In the genomic region with DNA sequence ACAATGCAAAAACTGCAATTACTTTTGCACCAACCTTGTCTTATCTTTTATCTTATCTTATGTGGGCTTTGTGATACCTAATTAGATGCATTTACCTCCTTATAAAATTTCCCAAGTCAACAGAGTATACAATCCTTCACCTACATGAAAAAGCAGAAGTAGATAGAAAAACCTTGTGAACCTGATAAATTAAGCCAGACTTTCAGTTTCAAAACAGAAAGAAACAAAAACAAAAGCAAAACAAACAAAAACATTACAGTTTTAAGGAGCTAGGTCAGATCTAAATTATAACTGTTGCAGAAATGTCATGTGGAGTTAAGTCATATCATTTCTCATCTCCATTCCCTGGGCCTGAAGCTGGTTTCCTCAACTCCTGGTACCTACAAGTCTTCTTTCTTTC, we compare ENCODE assay signal across 11 cellular contexts. TPM values are rescaled to one million over a fixed set of nuclear protein-coding genes. Genes with fewer than 3 reads are reported as not detected.
DNase-seq lines count a peak whose midpoint lies in the region; ATAC-seq, FAIRE-seq and TF ChIP-seq lines count a peak whose summit lies in the region.
"Had no signal": no experiment of that assay in that cellular context is flagged by ENCODE, and none has a peak within 500 bp of the region (broad histone marks: within the 10 kb centered on the region; RNA-seq: fewer than 3 reads in every experiment).

No MANE protein-coding gene starts in this region.

- H3K27ac Mint-ChIP-seq in WTC11: no peak overlapping the region
- H3K27ac Mint-ChIP-seq: activated naive CD8-positive, alpha-beta T cell treated with anti-CD3 and anti-CD28 coated beads, Interleukin-2, amount 10 ng/mL, durations not matched to agents 7 days and 5 days had no signal

- no peaks in the 10 kb centered on the region for H3K27me3 Mint-ChIP-seq in WTC11 (ENCODE audit: low read depth)
- H3K27me3 Mint-ChIP-seq: activated naive CD8-positive, alpha-beta T cell treated with anti-CD3 and anti-CD28 coated beads, Interleukin-2, amount 10 ng/mL, durations not matched to agents 7 days and 5 days had no signal

- CTCF ChIA-PET in WTC11 (lab: Charles Lee): no interaction called here

- no peaks in the 10 kb centered on the region for H3K4me1 Mint-ChIP-seq in WTC11
- H3K4me1 Mint-ChIP-seq: activated naive CD8-positive, alpha-beta T cell treated with anti-CD3 and anti-CD28 coated beads, Interleukin-2, amount 10 ng/mL, durations not matched to agents 7 days and 5 days had no signal

- TF ChIP-seq POLR2A in GM12892 (IDR thresholded peaks at IDR 0.05; ENCODE audit: low read depth, low read length): no peak

- intact Hi-C loops in sciatic nerve (cut with DNase I): no loop called here

- POLR2A ChIA-PET in WTC11 (lab: Charles Lee): no interaction called here

- no peak overlapping the region for H3K4me3 Mint-ChIP-seq in WTC11
- H3K4me3 Mint-ChIP-seq: activated naive CD8-positive, alpha-beta T cell treated with anti-CD3 and anti-CD28 coated beads, Interleukin-2, amount 10 ng/mL, durations not matched to agents 7 days and 5 days had no signal

- no peak for TF ChIP-seq CTCF in WTC11 (IDR thresholded peaks at IDR 0.05)

- peak; percentile 85 for FAIRE-seq in GM12892 (lab: Jason Lieb, UNC)

- ATAC-seq in GM19397 (IDR thresholded peaks at IDR 0.05; ENCODE audit: unreplicated experiment): peak; percentile 69
- peak; percentile 86 for ATAC-seq in HG02678 (IDR thresholded peaks at IDR 0.05; ENCODE audit: unreplicated experiment)
- ATAC-seq in HG03342 (IDR thresholded peaks at IDR 0.05; ENCODE audit: unreplicated experiment): peak; percentile 96
- no peak for ATAC-seq in WTC11
- no peak for ATAC-seq in sciatic nerve

- peaks cover 8% of the 10 kb centered on the region; the same call in 1 of the 2 replicates for H3K9me3 Mint-ChIP-seq in WTC11

- peaks cover under 1% of the 10 kb centered on the region; the same call in 1 of the 2 replicates for H3K36me3 Mint-ChIP-seq in WTC11
- H3K36me3 Mint-ChIP-seq: activated naive CD8-positive, alpha-beta T cell treated with anti-CD3 and anti-CD28 coated beads, Interleukin-2, amount 10 ng/mL, durations not matched to agents 7 days and 5 days had no signal

- no peak for DNase-seq in GM12892 (ENCODE audit: insufficient read length)
- no peak for DNase-seq in inferior parietal cortex (ENCODE audit: extremely low spot score)
- no peak for DNase-seq in NCI-H82 treated with DMSO at 0.1 percent for 48 hours (lab: John Stamatoyannopoulos, UW; ENCODE audit: unreplicated experiment)
- no peak for DNase-seq in WTC11 (ENCODE audit: low spot score)
- no peak for DNase-seq in sciatic nerve (ENCODE audit: low spot score)
- DNase-seq: activated naive CD8-positive, alpha-beta T cell treated with anti-CD3 and anti-CD28 coated beads, Interleukin-2, amount 10 ng/mL, durations not matched to agents 7 days and 5 days; DMS153; NCI-H187 treated with DMSO at 0.1 percent for 48 hours had no signal

TF ChIP-seq in WTC11, 78 proteins besides CTCF, POLR2A, EP300 and RAD21 (continues in another document):
- TF ChIP-seq, protein P1, sequence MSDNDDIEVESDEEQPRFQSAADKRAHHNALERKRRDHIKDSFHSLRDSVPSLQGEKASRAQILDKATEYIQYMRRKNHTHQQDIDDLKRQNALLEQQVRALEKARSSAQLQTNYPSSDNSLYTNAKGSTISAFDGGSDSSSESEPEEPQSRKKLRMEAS (CRISPR knock-in tag; IDR thresholded peaks at IDR 0.05): no peak
- TF ChIP-seq, protein P2, sequence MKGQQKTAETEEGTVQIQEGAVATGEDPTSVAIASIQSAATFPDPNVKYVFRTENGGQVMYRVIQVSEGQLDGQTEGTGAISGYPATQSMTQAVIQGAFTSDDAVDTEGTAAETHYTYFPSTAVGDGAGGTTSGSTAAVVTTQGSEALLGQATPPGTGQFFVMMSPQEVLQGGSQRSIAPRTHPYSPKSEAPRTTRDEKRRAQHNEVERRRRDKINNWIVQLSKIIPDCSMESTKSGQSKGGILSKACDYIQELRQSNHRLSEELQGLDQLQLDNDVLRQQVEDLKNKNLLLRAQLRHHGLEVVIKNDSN (CRISPR knock-in tag; IDR thresholded peaks at IDR 0.05): no peak
- TF ChIP-seq, protein P3, sequence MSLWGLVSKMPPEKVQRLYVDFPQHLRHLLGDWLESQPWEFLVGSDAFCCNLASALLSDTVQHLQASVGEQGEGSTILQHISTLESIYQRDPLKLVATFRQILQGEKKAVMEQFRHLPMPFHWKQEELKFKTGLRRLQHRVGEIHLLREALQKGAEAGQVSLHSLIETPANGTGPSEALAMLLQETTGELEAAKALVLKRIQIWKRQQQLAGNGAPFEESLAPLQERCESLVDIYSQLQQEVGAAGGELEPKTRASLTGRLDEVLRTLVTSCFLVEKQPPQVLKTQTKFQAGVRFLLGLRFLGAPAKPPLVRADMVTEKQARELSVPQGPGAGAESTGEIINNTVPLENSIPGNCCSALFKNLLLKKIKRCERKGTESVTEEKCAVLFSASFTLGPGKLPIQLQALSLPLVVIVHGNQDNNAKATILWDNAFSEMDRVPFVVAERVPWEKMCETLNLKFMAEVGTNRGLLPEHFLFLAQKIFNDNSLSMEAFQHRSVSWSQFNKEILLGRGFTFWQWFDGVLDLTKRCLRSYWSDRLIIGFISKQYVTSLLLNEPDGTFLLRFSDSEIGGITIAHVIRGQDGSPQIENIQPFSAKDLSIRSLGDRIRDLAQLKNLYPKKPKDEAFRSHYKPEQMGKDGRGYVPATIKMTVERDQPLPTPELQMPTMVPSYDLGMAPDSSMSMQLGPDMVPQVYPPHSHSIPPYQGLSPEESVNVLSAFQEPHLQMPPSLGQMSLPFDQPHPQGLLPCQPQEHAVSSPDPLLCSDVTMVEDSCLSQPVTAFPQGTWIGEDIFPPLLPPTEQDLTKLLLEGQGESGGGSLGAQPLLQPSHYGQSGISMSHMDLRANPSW (CRISPR knock-in tag; conservative IDR thresholded peaks at IDR 0.05; ENCODE audit: low read depth): no peak
- TF ChIP-seq, protein P4, sequence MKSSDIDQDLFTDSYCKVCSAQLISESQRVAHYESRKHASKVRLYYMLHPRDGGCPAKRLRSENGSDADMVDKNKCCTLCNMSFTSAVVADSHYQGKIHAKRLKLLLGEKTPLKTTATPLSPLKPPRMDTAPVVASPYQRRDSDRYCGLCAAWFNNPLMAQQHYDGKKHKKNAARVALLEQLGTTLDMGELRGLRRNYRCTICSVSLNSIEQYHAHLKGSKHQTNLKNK (CRISPR knock-in tag; IDR thresholded peaks at IDR 0.05): no peak
- TF ChIP-seq, protein P5, sequence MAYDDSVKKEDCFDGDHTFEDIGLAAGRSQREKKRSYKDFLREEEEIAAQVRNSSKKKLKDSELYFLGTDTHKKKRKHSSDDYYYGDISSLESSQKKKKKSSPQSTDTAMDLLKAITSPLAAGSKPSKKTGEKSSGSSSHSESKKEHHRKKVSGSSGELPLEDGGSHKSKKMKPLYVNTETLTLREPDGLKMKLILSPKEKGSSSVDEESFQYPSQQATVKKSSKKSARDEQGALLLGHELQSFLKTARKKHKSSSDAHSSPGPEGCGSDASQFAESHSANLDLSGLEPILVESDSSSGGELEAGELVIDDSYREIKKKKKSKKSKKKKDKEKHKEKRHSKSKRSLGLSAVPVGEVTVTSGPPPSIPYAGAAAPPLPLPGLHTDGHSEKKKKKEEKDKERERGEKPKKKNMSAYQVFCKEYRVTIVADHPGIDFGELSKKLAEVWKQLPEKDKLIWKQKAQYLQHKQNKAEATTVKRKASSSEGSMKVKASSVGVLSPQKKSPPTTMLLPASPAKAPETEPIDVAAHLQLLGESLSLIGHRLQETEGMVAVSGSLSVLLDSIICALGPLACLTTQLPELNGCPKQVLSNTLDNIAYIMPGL (CRISPR knock-in tag; IDR thresholded peaks at IDR 0.05): no peak
- TF ChIP-seq, protein P6, sequence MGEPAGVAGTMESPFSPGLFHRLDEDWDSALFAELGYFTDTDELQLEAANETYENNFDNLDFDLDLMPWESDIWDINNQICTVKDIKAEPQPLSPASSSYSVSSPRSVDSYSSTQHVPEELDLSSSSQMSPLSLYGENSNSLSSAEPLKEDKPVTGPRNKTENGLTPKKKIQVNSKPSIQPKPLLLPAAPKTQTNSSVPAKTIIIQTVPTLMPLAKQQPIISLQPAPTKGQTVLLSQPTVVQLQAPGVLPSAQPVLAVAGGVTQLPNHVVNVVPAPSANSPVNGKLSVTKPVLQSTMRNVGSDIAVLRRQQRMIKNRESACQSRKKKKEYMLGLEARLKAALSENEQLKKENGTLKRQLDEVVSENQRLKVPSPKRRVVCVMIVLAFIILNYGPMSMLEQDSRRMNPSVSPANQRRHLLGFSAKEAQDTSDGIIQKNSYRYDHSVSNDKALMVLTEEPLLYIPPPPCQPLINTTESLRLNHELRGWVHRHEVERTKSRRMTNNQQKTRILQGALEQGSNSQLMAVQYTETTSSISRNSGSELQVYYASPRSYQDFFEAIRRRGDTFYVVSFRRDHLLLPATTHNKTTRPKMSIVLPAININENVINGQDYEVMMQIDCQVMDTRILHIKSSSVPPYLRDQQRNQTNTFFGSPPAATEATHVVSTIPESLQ (CRISPR knock-in tag; IDR thresholded peaks at IDR 0.05): no peak
- TF ChIP-seq CREB1 (CRISPR knock-in tag; IDR thresholded peaks at IDR 0.05) (no peak), MXD4 (CRISPR knock-in tag; IDR thresholded peaks at IDR 0.05; ENCODE audit: borderline replicate concordance) (no peak), ZNF423 (CRISPR knock-in tag; IDR thresholded peaks at IDR 0.05) (no peak), NR2C2 (CRISPR knock-in tag; IDR thresholded peaks at IDR 0.05) (no peak)
- TF ChIP-seq, protein P7, sequence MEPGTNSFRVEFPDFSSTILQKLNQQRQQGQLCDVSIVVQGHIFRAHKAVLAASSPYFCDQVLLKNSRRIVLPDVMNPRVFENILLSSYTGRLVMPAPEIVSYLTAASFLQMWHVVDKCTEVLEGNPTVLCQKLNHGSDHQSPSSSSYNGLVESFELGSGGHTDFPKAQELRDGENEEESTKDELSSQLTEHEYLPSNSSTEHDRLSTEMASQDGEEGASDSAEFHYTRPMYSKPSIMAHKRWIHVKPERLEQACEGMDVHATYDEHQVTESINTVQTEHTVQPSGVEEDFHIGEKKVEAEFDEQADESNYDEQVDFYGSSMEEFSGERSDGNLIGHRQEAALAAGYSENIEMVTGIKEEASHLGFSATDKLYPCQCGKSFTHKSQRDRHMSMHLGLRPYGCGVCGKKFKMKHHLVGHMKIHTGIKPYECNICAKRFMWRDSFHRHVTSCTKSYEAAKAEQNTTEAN (CRISPR knock-in tag; IDR thresholded peaks at IDR 0.05): no peak
- TF ChIP-seq, protein P8, sequence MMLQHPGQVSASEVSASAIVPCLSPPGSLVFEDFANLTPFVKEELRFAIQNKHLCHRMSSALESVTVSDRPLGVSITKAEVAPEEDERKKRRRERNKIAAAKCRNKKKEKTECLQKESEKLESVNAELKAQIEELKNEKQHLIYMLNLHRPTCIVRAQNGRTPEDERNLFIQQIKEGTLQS (CRISPR knock-in tag; conservative IDR thresholded peaks at IDR 0.05): no peak

RNA-seq across cellular contexts. Expression of a gene that starts 24.9 kb away (rescaled TPM):
- polyA plus RNA-seq in GM12892 (2012; ENCODE audit: missing spikeins): 4.1 TPM
- total RNA-seq in WTC11 (2021) (2.4 to 3.3 TPM (median 2.8 TPM) in 3 replicates), sciatic nerve (3.1 TPM)

Comparison
In these comparisons a context has a peak if more than half of its experiments do, and no peak if none do; other contexts are left out.
1. ATAC-seq: peak in GM19397 (single experiment), HG02678 (single experiment) and HG03342 (single experiment); none in WTC11 (single experiment) and sciatic nerve (single experiment).